ENCODE assay signal across 9 cellular contexts in genomic region chr2:177754476-177754873, GRCh38.
DNase-seq lines count a peak whose midpoint lies in the region; ATAC-seq and TF ChIP-seq lines count a peak whose summit lies in the region.
"Had no signal": no experiment of that assay in that cellular context is flagged by ENCODE, and none has a peak within 500 bp of the region (broad histone marks: within the 10 kb centered on the region; RNA-seq: fewer than 3 reads in every experiment).

No MANE protein-coding gene starts in this region.

- intact Hi-C loops in transverse colon (cut with DNase I; ENCODE audit: low total_unique reads): no loop called here

- H3K4me3 ChIP-seq in gastroesophageal sphincter (no peak overlapping the region), mucosa of rectum (ENCODE audit: low read length in 2 of 2) (no peak overlapping the region), transverse colon (no peak overlapping the region)

- H3K4me1 ChIP-seq in gastroesophageal sphincter (peaks cover 0 to 27% (median 18%) of the 10 kb centered on the region in 3 donors), mucosa of rectum (ENCODE audit: control insufficient read depth in 2 of 2, insufficient read depth in 2 of 2, low read length in 2 of 2) (no peaks in the 10 kb centered on the region), transverse colon (peaks cover 0 to 18% (median 1%) of the 10 kb centered on the region in 4 donors)

- peak overlapping the region in 3 of 4 donors; percentile 18 to 68 (median 32) for H3K27ac ChIP-seq in gastroesophageal sphincter
- peak overlapping the region; percentile 5 to 39 for H3K27ac ChIP-seq in mucosa of rectum (ENCODE audit: low read depth in 2 of 2, low read length in 2 of 2)
- peak overlapping the region; percentile 44 to 57 (median 51) for H3K27ac ChIP-seq in transverse colon
- H3K27ac ChIP-seq: epithelial cell of prostate had no signal

- TF ChIP-seq EP300 in gastroesophageal sphincter (IDR thresholded peaks at IDR 0.05) (no peak), transverse colon (IDR thresholded peaks at IDR 0.05; ENCODE audit: low read depth) (no peak)

- TF ChIP-seq POLR2A in gastroesophageal sphincter (IDR thresholded peaks at IDR 0.05) (no peak), transverse colon (IDR thresholded peaks at IDR 0.05) (no peak)

- WGBS in gastroesophageal sphincter (ENCODE audit: low coverage in 1 of 2), 2 donors: 21% methylated on average over 4 of the region's 4 CpGs; no CpG with 5 or more reads in 1 of the 2 donors
- 60 to 66% methylated on average over 1 to 4 of the region's 4 CpGs for WGBS in transverse colon (ENCODE audit: low coverage in 1 of 2), 2 donors

- in situ Hi-C loops in transverse colon (cut with MboI; ENCODE audit: low pct_ligation_motif_present in 1 of 4, low pct_unique_long_range_greater_than_20kb in 1 of 4, low sequenced_read_pairs in 3 of 4): loop anchor here in 2 of 4 donors (10.0 to 25.0 kb wide), 2 partner anchors 420 to 592 kb away; no protein-coding TSS in a partner anchor

- TF ChIP-seq CTCF in gastroesophageal sphincter (IDR thresholded peaks at IDR 0.05) (no peak), transverse colon (IDR thresholded peaks at IDR 0.05) (no peak)

- DNase-seq in RPMI7951 (ENCODE audit: low read depth) (peak; percentile 26), transverse colon (no peak), HCEC 1CT (no peak), NCI-H1105 treated with DMSO at 0.1 percent for 48 hours (lab: John Stamatoyannopoulos, UW) (no peak)

- H3K9me3 ChIP-seq in gastroesophageal sphincter (no peaks in the 10 kb centered on the region), mucosa of rectum (ENCODE audit: control insufficient read depth in 2 of 2, low read length in 2 of 2) (no peaks in the 10 kb centered on the region), transverse colon (no peaks in the 10 kb centered on the region)

- H3K27me3 ChIP-seq in gastroesophageal sphincter (no peaks in the 10 kb centered on the region), mucosa of rectum (ENCODE audit: control insufficient read depth in 2 of 2, insufficient read depth in 2 of 2, low read length in 2 of 2) (no peaks in the 10 kb centered on the region), transverse colon (no peaks in the 10 kb centered on the region)

- H3K36me3 ChIP-seq in gastroesophageal sphincter (no peaks in the 10 kb centered on the region), mucosa of rectum (ENCODE audit: control insufficient read depth in 2 of 2, insufficient read depth in 2 of 2, low read length in 2 of 2) (no peaks in the 10 kb centered on the region), transverse colon (no peaks in the 10 kb centered on the region)

- no peak overlapping the region for H3K9ac ChIP-seq in mucosa of rectum (ENCODE audit: low read depth in 1 of 2, low read length in 2 of 2)

- ATAC-seq in gastroesophageal sphincter: no peak
- no peak for ATAC-seq in HG03175 (IDR thresholded peaks at IDR 0.05; ENCODE audit: unreplicated experiment)
- ATAC-seq in HG02678 (IDR thresholded peaks at IDR 0.05; ENCODE audit: unreplicated experiment): no peak
